14 cellular contexts compared by ENCODE assay signal in genomic region chr14:34204774-34205173, GRCh38.
DNase-seq lines count a peak whose midpoint lies in the region; ATAC-seq and TF ChIP-seq lines count a peak whose summit lies in the region.
"Had no signal": no experiment of that assay in that cellular context is flagged by ENCODE, and none has a peak within 500 bp of the region (broad histone marks: within the 10 kb centered on the region; RNA-seq: fewer than 3 reads in every experiment).

No MANE protein-coding gene starts in this region.

- no peaks in the 10 kb centered on the region for H3K27me3 ChIP-seq in RWPE2 (ENCODE audit: insufficient read depth, poor library complexity, severe bottlenecking)
- no peaks in the 10 kb centered on the region for H3K27me3 ChIP-seq in adipocyte (replicated peaks; ENCODE audit: control insufficient read depth, insufficient read depth, low read length)

- peaks cover 17% of the 10 kb centered on the region for H3K4me1 ChIP-seq in RWPE2 (ENCODE audit: insufficient read depth, poor library complexity, severe bottlenecking)
- peaks cover 16% of the 10 kb centered on the region for H3K4me1 ChIP-seq in adipocyte (ENCODE audit: control insufficient read depth, insufficient read depth, low read length)
- H3K4me1 ChIP-seq: BE2C had no signal

- no peak overlapping the region for H3K4me3 ChIP-seq in RWPE2 (ENCODE audit: severe bottlenecking)
- H3K4me3 ChIP-seq in adipocyte (ENCODE audit: low read length) = no peak overlapping the region
- no peak overlapping the region for H3K4me3 ChIP-seq in fibroblast of villous mesenchyme (ENCODE audit: low read depth, low read length)
- H3K4me3 ChIP-seq: GM23338 had no signal

- H3K27ac ChIP-seq in RWPE2 (ENCODE audit: poor library complexity, severe bottlenecking) = peak overlapping the region; percentile 69

- TF ChIP-seq CTCF in RWPE2 (IDR thresholded peaks at IDR 0.05; ENCODE audit: poor library complexity, severe bottlenecking) = no peak
- TF ChIP-seq CTCF in fibroblast of villous mesenchyme (IDR thresholded peaks at IDR 0.05; ENCODE audit: insufficient read depth, low read depth, low read length) = no peak

- no peak for ATAC-seq in RWPE2 (ENCODE audit: low read depth)
- ATAC-seq in HG03521 (IDR thresholded peaks at IDR 0.05; ENCODE audit: unreplicated experiment) = no peak
- ATAC-seq: GM23338 had no signal

- no peak overlapping the region for H3K9ac ChIP-seq in adipocyte (ENCODE audit: low read length)

- DNase-seq in A172 (ENCODE audit: low spot score) (peak; percentile 4), RWPE2 (ENCODE audit: low spot score) (no peak), adipocyte (ENCODE audit: low read depth) (peak; percentile 14), fibroblast of villous mesenchyme (ENCODE audit: low read depth) (peak; percentile 15), NCI-H510A treated with DMSO at 0.1 percent for 48 hours (lab: John Stamatoyannopoulos, UW) (no peak)
- DNase-seq: ACHN; BE2C; C1 segment of cervical spinal cord; CD4-positive, CD25-positive, alpha-beta regulatory T cell; CD8-positive, alpha-beta memory T cell; COR-L47; HCEC 1CT had no signal

- H3K36me3 ChIP-seq in RWPE2 (ENCODE audit: low read depth) (no peaks in the 10 kb centered on the region), adipocyte (ENCODE audit: control insufficient read depth, insufficient read depth, low read length, severe bottlenecking) (no peaks in the 10 kb centered on the region)
- H3K36me3 ChIP-seq: BE2C had no signal

- H3K9me3 ChIP-seq in RWPE2 (ENCODE audit: severe bottlenecking) (no peaks in the 10 kb centered on the region), adipocyte (ENCODE audit: control insufficient read depth, low read length) (no peaks in the 10 kb centered on the region)
- H3K9me3 ChIP-seq: BE2C had no signal

Comparison
In these comparisons a context has a peak if more than half of its experiments do, and no peak if none do; other contexts are left out.
1. DNase-seq: peak in A172 (single experiment), adipocyte (single experiment) and fibroblast of villous mesenchyme (single experiment); none in RWPE2 (single experiment) and NCI-H510A treated with DMSO at 0.1 percent for 48 hours (single experiment).